Comparison of ENCODE assay signal across 1 cellular context in the genomic region with DNA sequence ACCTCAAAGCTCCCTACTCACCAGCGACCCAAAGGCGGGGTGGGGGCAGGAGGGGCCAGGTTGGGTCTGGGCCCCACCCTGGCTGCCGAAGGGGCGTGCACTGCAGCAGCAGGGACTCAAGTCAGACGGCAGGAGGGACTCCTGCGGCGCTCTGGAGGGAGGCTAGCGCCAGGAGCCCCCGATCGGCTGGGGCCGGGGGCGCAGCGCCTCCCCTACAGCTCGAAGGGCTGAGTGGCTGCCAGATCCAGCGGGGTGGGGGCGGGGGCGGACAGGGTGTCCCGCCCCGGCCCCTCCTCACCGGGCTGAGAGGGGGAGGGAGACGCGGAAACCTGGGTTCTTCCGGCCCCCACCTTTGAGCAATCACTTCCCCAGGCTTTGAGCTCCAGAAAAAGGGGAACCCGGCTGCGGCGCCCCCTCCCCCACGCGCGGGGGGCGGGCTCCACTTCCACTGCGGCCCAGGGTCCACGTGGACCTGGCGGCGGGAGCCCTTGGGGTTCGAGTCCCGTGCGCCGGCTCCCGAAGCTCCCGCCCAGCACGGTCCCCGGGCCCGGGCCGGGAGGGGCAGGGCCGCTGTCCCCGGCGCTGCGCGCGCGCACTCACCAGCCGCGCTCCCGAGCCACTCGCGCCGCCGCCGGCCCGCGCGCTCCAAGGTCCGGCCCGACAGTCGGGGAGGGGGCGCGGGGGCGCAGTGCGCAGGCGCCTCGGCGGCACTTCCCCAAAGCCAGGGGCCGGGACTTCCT.
TF ChIP-seq lines count a peak whose summit lies in the region.

A gene with protein sequence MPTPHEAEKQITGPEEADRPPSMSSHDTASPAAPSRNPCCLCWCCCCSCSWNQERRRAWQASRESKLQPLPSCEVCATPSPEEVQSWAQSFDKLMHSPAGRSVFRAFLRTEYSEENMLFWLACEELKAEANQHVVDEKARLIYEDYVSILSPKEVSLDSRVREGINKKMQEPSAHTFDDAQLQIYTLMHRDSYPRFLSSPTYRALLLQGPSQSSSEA (minus strand): TSS at position 246 of the 740 bp plus-strand sequence. CDS start 2,632 bp downstream, outside the sequence.

TF ChIP-seq in GM12878, 131 proteins besides CTCF, POLR2A, EP300 and RAD21 (continued from another document and continues in another):
- TF ChIP-seq, protein P1, sequence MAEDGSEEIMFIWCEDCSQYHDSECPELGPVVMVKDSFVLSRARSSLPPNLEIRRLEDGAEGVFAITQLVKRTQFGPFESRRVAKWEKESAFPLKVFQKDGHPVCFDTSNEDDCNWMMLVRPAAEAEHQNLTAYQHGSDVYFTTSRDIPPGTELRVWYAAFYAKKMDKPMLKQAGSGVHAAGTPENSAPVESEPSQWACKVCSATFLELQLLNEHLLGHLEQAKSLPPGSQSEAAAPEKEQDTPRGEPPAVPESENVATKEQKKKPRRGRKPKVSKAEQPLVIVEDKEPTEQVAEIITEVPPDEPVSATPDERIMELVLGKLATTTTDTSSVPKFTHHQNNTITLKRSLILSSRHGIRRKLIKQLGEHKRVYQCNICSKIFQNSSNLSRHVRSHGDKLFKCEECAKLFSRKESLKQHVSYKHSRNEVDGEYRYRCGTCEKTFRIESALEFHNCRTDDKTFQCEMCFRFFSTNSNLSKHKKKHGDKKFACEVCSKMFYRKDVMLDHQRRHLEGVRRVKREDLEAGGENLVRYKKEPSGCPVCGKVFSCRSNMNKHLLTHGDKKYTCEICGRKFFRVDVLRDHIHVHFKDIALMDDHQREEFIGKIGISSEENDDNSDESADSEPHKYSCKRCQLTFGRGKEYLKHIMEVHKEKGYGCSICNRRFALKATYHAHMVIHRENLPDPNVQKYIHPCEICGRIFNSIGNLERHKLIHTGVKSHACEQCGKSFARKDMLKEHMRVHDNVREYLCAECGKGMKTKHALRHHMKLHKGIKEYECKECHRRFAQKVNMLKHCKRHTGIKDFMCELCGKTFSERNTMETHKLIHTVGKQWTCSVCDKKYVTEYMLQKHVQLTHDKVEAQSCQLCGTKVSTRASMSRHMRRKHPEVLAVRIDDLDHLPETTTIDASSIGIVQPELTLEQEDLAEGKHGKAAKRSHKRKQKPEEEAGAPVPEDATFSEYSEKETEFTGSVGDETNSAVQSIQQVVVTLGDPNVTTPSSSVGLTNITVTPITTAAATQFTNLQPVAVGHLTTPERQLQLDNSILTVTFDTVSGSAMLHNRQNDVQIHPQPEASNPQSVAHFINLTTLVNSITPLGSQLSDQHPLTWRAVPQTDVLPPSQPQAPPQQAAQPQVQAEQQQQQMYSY (CRISPR knock-in tag; IDR thresholded peaks at IDR 0.05): no peak
- no peak; the same call in 1 of the 2 replicates for TF ChIP-seq POLR2AphosphoS5 (IDR thresholded peaks at IDR 0.05; ENCODE audit: low read length)
- peak; percentile 67 for TF ChIP-seq NBN (IDR thresholded peaks at IDR 0.05)
- TF ChIP-seq, protein P2, sequence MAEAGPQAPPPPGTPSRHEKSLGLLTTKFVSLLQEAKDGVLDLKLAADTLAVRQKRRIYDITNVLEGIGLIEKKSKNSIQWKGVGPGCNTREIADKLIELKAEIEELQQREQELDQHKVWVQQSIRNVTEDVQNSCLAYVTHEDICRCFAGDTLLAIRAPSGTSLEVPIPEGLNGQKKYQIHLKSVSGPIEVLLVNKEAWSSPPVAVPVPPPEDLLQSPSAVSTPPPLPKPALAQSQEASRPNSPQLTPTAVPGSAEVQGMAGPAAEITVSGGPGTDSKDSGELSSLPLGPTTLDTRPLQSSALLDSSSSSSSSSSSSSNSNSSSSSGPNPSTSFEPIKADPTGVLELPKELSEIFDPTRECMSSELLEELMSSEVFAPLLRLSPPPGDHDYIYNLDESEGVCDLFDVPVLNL (IDR thresholded peaks at IDR 0.05; ENCODE audit: low read depth, low read length): no peak
- TF ChIP-seq, protein P3, sequence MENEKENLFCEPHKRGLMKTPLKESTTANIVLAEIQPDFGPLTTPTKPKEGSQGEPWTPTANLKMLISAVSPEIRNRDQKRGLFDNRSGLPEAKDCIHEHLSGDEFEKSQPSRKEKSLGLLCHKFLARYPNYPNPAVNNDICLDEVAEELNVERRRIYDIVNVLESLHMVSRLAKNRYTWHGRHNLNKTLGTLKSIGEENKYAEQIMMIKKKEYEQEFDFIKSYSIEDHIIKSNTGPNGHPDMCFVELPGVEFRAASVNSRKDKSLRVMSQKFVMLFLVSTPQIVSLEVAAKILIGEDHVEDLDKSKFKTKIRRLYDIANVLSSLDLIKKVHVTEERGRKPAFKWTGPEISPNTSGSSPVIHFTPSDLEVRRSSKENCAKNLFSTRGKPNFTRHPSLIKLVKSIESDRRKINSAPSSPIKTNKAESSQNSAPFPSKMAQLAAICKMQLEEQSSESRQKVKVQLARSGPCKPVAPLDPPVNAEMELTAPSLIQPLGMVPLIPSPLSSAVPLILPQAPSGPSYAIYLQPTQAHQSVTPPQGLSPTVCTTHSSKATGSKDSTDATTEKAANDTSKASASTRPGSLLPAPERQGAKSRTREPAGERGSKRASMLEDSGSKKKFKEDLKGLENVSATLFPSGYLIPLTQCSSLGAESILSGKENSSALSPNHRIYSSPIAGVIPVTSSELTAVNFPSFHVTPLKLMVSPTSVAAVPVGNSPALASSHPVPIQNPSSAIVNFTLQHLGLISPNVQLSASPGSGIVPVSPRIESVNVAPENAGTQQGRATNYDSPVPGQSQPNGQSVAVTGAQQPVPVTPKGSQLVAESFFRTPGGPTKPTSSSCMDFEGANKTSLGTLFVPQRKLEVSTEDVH (IDR thresholded peaks at IDR 0.05; ENCODE audit: low read depth, partially characterized antibody): no peak
- TF ChIP-seq MEF2B (IDR thresholded peaks at IDR 0.05; ENCODE audit: partially characterized antibody, poor library complexity, severe bottlenecking): no peak
- peak; percentile 99 for TF ChIP-seq GATAD2B (conservative IDR thresholded peaks at IDR 0.05; ENCODE audit: low read depth)
- TF ChIP-seq CBX5 (IDR thresholded peaks at IDR 0.05; ENCODE audit: low read depth): no peak
- TF ChIP-seq ASH2L (IDR thresholded peaks at IDR 0.05; ENCODE audit: borderline replicate concordance, low read depth): no peak
- TF ChIP-seq SUPT20H (IDR thresholded peaks at IDR 0.05; ENCODE audit: borderline replicate concordance, control insufficient read depth, low read depth, low read length): no peak
- no peak for TF ChIP-seq YY1 (IDR thresholded peaks at IDR 0.05; ENCODE audit: low read depth, low read length)
- no peak for TF ChIP-seq PML (IDR thresholded peaks at IDR 0.05; ENCODE audit: low read length)
- TF ChIP-seq, protein P4, sequence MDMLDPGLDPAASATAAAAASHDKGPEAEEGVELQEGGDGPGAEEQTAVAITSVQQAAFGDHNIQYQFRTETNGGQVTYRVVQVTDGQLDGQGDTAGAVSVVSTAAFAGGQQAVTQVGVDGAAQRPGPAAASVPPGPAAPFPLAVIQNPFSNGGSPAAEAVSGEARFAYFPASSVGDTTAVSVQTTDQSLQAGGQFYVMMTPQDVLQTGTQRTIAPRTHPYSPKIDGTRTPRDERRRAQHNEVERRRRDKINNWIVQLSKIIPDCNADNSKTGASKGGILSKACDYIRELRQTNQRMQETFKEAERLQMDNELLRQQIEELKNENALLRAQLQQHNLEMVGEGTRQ (IDR thresholded peaks at IDR 0.05; ENCODE audit: borderline replicate concordance, low read depth, low read length): no peak
- TF ChIP-seq, protein P5, sequence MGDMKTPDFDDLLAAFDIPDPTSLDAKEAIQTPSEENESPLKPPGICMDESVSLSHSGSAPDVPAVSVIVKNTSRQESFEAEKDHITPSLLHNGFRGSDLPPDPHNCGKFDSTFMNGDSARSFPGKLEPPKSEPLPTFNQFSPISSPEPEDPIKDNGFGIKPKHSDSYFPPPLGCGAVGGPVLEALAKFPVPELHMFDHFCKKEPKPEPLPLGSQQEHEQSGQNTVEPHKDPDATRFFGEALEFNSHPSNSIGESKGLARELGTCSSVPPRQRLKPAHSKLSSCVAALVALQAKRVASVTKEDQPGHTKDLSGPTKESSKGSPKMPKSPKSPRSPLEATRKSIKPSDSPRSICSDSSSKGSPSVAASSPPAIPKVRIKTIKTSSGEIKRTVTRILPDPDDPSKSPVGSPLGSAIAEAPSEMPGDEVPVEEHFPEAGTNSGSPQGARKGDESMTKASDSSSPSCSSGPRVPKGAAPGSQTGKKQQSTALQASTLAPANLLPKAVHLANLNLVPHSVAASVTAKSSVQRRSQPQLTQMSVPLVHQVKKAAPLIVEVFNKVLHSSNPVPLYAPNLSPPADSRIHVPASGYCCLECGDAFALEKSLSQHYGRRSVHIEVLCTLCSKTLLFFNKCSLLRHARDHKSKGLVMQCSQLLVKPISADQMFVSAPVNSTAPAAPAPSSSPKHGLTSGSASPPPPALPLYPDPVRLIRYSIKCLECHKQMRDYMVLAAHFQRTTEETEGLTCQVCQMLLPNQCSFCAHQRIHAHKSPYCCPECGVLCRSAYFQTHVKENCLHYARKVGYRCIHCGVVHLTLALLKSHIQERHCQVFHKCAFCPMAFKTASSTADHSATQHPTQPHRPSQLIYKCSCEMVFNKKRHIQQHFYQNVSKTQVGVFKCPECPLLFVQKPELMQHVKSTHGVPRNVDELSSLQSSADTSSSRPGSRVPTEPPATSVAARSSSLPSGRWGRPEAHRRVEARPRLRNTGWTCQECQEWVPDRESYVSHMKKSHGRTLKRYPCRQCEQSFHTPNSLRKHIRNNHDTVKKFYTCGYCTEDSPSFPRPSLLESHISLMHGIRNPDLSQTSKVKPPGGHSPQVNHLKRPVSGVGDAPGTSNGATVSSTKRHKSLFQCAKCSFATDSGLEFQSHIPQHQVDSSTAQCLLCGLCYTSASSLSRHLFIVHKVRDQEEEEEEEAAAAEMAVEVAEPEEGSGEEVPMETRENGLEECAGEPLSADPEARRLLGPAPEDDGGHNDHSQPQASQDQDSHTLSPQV (IDR thresholded peaks at IDR 0.05): no peak
- no peak for TF ChIP-seq MTA2 (IDR thresholded peaks at IDR 0.05; ENCODE audit: low read depth)
- no peak for TF ChIP-seq ZNF384 (IDR thresholded peaks at IDR 0.05; ENCODE audit: borderline replicate concordance, low read depth, low read length)
- TF ChIP-seq, protein P6, sequence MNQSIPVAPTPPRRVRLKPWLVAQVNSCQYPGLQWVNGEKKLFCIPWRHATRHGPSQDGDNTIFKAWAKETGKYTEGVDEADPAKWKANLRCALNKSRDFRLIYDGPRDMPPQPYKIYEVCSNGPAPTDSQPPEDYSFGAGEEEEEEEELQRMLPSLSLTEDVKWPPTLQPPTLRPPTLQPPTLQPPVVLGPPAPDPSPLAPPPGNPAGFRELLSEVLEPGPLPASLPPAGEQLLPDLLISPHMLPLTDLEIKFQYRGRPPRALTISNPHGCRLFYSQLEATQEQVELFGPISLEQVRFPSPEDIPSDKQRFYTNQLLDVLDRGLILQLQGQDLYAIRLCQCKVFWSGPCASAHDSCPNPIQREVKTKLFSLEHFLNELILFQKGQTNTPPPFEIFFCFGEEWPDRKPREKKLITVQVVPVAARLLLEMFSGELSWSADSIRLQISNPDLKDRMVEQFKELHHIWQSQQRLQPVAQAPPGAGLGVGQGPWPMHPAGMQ (IDR thresholded peaks at IDR 0.05; ENCODE audit: borderline replicate concordance): no peak
- TF ChIP-seq, protein P7, sequence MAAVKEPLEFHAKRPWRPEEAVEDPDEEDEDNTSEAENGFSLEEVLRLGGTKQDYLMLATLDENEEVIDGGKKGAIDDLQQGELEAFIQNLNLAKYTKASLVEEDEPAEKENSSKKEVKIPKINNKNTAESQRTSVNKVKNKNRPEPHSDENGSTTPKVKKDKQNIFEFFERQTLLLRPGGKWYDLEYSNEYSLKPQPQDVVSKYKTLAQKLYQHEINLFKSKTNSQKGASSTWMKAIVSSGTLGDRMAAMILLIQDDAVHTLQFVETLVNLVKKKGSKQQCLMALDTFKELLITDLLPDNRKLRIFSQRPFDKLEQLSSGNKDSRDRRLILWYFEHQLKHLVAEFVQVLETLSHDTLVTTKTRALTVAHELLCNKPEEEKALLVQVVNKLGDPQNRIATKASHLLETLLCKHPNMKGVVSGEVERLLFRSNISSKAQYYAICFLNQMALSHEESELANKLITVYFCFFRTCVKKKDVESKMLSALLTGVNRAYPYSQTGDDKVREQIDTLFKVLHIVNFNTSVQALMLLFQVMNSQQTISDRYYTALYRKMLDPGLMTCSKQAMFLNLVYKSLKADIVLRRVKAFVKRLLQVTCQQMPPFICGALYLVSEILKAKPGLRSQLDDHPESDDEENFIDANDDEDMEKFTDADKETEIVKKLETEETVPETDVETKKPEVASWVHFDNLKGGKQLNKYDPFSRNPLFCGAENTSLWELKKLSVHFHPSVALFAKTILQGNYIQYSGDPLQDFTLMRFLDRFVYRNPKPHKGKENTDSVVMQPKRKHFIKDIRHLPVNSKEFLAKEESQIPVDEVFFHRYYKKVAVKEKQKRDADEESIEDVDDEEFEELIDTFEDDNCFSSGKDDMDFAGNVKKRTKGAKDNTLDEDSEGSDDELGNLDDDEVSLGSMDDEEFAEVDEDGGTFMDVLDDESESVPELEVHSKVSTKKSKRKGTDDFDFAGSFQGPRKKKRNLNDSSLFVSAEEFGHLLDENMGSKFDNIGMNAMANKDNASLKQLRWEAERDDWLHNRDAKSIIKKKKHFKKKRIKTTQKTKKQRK (IDR thresholded peaks at IDR 0.05; ENCODE audit: low read depth, low read length): no peak
- no peak for TF ChIP-seq TAF1 (IDR thresholded peaks at IDR 0.05; ENCODE audit: borderline replicate concordance, low read depth, low read length)
- TF ChIP-seq HDAC2 (IDR thresholded peaks at IDR 0.05): no peak
- no peak; the same call in 2 of the 3 replicates for TF ChIP-seq POU2F2 (IDR thresholded peaks at IDR 0.05; ENCODE audit: borderline replicate concordance, low read depth, low read length)
- peak; percentile 41; a peak in 3 of 4 replicates for TF ChIP-seq IKZF2 (IDR thresholded peaks at IDR 0.05)
- TF ChIP-seq SMAD1 (IDR thresholded peaks at IDR 0.05; ENCODE audit: low read depth, partially characterized antibody): no peak
- TF ChIP-seq, protein P8, sequence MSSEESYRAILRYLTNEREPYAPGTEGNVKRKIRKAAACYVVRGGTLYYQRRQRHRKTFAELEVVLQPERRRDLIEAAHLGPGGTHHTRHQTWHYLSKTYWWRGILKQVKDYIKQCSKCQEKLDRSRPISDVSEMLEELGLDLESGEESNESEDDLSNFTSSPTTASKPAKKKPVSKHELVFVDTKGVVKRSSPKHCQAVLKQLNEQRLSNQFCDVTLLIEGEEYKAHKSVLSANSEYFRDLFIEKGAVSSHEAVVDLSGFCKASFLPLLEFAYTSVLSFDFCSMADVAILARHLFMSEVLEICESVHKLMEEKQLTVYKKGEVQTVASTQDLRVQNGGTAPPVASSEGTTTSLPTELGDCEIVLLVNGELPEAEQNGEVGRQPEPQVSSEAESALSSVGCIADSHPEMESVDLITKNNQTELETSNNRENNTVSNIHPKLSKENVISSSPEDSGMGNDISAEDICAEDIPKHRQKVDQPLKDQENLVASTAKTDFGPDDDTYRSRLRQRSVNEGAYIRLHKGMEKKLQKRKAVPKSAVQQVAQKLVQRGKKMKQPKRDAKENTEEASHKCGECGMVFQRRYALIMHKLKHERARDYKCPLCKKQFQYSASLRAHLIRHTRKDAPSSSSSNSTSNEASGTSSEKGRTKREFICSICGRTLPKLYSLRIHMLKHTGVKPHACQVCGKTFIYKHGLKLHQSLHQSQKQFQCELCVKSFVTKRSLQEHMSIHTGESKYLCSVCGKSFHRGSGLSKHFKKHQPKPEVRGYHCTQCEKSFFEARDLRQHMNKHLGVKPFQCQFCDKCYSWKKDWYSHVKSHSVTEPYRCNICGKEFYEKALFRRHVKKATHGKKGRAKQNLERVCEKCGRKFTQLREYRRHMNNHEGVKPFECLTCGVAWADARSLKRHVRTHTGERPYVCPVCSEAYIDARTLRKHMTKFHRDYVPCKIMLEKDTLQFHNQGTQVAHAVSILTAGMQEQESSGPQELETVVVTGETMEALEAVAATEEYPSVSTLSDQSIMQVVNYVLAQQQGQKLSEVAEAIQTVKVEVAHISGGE (CRISPR knock-in tag; IDR thresholded peaks at IDR 0.05): no peak
